22 cellular contexts compared by ENCODE assay signal in the genomic region with DNA sequence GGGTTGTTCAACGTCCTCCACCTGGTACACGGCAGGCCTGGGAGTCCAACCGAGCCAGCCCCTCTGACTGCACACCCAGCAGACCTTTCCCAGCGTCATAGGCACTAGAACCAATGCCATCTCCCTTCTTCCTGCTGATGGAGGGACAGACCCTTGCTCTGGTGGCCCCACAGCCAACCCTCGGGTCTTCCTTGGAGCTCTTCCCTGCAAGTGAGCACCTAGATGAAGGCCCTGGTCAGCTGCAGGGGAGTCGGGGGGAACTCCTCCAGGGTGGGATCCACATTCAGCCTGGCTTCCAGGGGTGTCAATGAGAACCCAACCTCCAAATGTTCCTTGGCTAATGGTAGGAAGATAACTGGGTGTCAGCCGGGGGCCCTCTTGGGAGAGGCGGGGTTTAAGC. TPM values are rescaled to one million over a fixed set of nuclear protein-coding genes. Genes with fewer than 3 reads are reported as not detected.
"Had no signal": no experiment of that assay in that cellular context is flagged by ENCODE, and none has a peak within 500 bp of the region (broad histone marks: within the 10 kb centered on the region; RNA-seq: fewer than 3 reads in every experiment).

No MANE protein-coding gene starts in this region.

- H3K4me3 ChIP-seq: breast epithelium, esophagus squamous epithelium, prostate gland, testis, transverse colon had no signal

- H3K27me3 ChIP-seq: breast epithelium, testis, transverse colon had no signal

- ATAC-seq: activated CD4-positive, CD25-positive, alpha-beta regulatory T cell treated with anti-CD3 and anti-CD28 coated beads, Interleukin-2, amount 50 U/mL, for 24 hours; natural killer cell treated with Interleukin-12 subunit alpha and Interleukin-12 subunit beta and Interleukin-15 and Interleukin-18, amount 100 ng/mL, for 72 hours; stimulated activated naive CD8-positive, alpha-beta T cell treated with anti-CD3 and anti-CD28 coated beads, Interleukin-15, Interleukin-2, amounts not matched to agents 100 U/mL and 50 U/mL, for 24 hours; T-helper 17 cell had no signal

- H3K4me1 ChIP-seq: prostate gland, testis had no signal

- DNase-seq: activated CD4-positive, alpha-beta T cell treated with anti-CD3 and anti-CD28 coated beads for 48 hours; activated CD4-positive, alpha-beta T cell treated with anti-CD3 and anti-CD28 coated beads, Interleukin-2, amount 50 U/mL, for 48 hours; activated CD8-positive, alpha-beta memory T cell treated with anti-CD3 and anti-CD28 coated beads for 24 hours; activated effector memory CD4-positive, alpha-beta T cell treated with Interleukin-2 at 50 U/mL for 16 hours; activated naive CD4-positive, alpha-beta T cell treated with anti-CD3 and anti-CD28 coated beads for 36 hours; activated naive CD8-positive, alpha-beta T cell treated with anti-CD3 and anti-CD28 coated beads, Interleukin-2, amount 10 ng/mL, durations not matched to agents 7 days and 5 days; central memory CD4-positive, alpha-beta T cell; effector CD8-positive, alpha-beta T cell; esophagus squamous epithelium; stimulated activated CD4-positive, alpha-beta T cell treated with anti-CD3 and anti-CD28 coated beads, Interleukin-4, amount 100 ng/mL, for 1 hour; stimulated activated naive CD8-positive, alpha-beta T cell treated with anti-CD3 and anti-CD28 coated beads, Interleukin-15, Interleukin-2, amounts not matched to agents 100 U/mL and 50 U/mL, for 24 hours; T-helper 17 cell; T1000; testis; transverse colon; WERI-Rb-1 had no signal

- H3K9me3 ChIP-seq: breast epithelium, esophagus squamous epithelium, prostate gland, testis, transverse colon had no signal

- H3K27ac ChIP-seq: breast epithelium, epithelial cell of prostate, esophagus squamous epithelium, prostate gland, testis, transverse colon, WERI-Rb-1 had no signal

- H3K36me3 ChIP-seq: breast epithelium, esophagus squamous epithelium, prostate gland, transverse colon, WERI-Rb-1 had no signal

RNA-seq across cellular contexts. Expression of a gene that starts 55.9 kb away (rescaled TPM):
- total RNA-seq: activated naive CD4-positive, alpha-beta T cell treated with anti-CD3 and anti-CD28 coated beads for 36 hours; activated naive CD8-positive, alpha-beta T cell treated with anti-CD3 and anti-CD28 coated beads, Interleukin-2, amount 10 ng/mL, durations not matched to agents 7 days and 5 days; mononuclear cell; natural killer cell treated with Interleukin-12 subunit alpha and Interleukin-12 subunit beta and Interleukin-15 and Interleukin-18, amount 100 ng/mL, for 72 hours; T-helper 17 cell had no signal
